Comparison of ENCODE assay signal across 28 cellular contexts in the genomic region with DNA sequence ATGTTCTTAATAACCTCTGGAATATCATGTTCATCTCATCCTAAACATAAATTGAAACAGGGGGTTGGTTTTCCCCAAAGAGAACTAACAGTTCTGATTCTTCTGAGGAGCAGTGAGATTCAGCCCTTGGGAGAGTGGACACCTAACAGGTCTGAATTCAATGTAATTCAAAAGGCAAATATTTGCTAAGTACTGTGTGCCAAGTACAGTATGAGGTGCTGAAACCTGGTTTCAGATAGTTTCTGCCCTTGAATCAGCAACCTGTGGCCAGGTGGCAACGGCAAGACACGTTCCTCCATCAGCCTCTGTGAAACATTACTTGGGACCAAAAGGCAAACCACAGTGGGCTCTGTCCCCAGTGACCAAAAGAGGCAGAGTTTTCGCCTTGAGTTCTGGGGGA. TPM values are rescaled to one million over a fixed set of nuclear protein-coding genes. Genes with fewer than 3 reads are reported as not detected.
"Had no signal": no experiment of that assay in that cellular context is flagged by ENCODE, and none has a peak within 500 bp of the region (broad histone marks: within the 10 kb centered on the region; RNA-seq: fewer than 3 reads in every experiment).

No MANE protein-coding gene starts in this region.

- ATAC-seq: esophagus mucosa; gastroesophageal sphincter; heart left ventricle; left lobe of liver; natural killer cell; right cardiac atrium; stimulated activated naive B cell treated with anti-CD40 and anti-IgM and Interleukin-4, amounts not matched to agents 10 μg/mL and 1 μg/mL and 100 μg/mL, for 72 hours had no signal

- H3K36me3 ChIP-seq: colonic mucosa, gastroesophageal sphincter, heart left ventricle, prostate gland, sigmoid colon, spleen, thoracic aorta, tibial nerve, upper lobe of left lung, uterus had no signal

- H3K9me3 ChIP-seq: colonic mucosa, gastroesophageal sphincter, heart left ventricle, prostate gland, sigmoid colon, spleen, thoracic aorta, tibial nerve, upper lobe of left lung, uterus had no signal

- H3K27ac ChIP-seq: colonic mucosa, epithelial cell of prostate, gastroesophageal sphincter, hepatocyte, prostate gland, sigmoid colon, skin epidermis, spleen, thoracic aorta, tibial nerve, upper lobe of left lung, uterus had no signal

- DNase-seq: colonic mucosa; effector CD8-positive, alpha-beta T cell; endodermal cell; foreskin fibroblast; heart left ventricle; kidney; natural killer cell; right cardiac atrium; sigmoid colon; spleen; stimulated activated naive B cell treated with anti-CD40 and anti-IgM and Interleukin-4, amounts not matched to agents 10 μg/mL and 1 μg/mL and 100 μg/mL, for 72 hours; upper lobe of left lung; uterus had no signal

- H3K4me1 ChIP-seq: colonic mucosa, gastroesophageal sphincter, prostate gland, sigmoid colon, tibial nerve, uterus had no signal

- H3K4me3 ChIP-seq: colonic mucosa, gastroesophageal sphincter, heart left ventricle, hepatocyte, lung, prostate gland, sigmoid colon, skin epidermis, spleen, thoracic aorta, tibial nerve, upper lobe of left lung, uterus had no signal

- H3K27me3 ChIP-seq: colonic mucosa, heart left ventricle, hepatocyte, sigmoid colon, spleen, tibial nerve, upper lobe of left lung, uterus had no signal

RNA-seq across cellular contexts. Expression of gene LRRC30, which starts 1.3 kb away (rescaled TPM):
- total RNA-seq: colonic mucosa, endodermal cell, esophagus mucosa, gastroesophageal sphincter, heart left ventricle, hepatocyte, kidney, left lobe of liver, liver, lung, mononuclear cell, natural killer cell, neural crest cell, osteoblast, prostate gland, renal cortical epithelial cell, right cardiac atrium, sigmoid colon, spleen, thoracic aorta, tibial nerve, upper lobe of left lung, uterus had no signal
- polyA plus RNA-seq: heart left ventricle, hepatocyte, liver, lung, right cardiac atrium, sigmoid colon, spleen had no signal
